Comparison of ENCODE assay signal across 9 cellular contexts in the genomic region with DNA sequence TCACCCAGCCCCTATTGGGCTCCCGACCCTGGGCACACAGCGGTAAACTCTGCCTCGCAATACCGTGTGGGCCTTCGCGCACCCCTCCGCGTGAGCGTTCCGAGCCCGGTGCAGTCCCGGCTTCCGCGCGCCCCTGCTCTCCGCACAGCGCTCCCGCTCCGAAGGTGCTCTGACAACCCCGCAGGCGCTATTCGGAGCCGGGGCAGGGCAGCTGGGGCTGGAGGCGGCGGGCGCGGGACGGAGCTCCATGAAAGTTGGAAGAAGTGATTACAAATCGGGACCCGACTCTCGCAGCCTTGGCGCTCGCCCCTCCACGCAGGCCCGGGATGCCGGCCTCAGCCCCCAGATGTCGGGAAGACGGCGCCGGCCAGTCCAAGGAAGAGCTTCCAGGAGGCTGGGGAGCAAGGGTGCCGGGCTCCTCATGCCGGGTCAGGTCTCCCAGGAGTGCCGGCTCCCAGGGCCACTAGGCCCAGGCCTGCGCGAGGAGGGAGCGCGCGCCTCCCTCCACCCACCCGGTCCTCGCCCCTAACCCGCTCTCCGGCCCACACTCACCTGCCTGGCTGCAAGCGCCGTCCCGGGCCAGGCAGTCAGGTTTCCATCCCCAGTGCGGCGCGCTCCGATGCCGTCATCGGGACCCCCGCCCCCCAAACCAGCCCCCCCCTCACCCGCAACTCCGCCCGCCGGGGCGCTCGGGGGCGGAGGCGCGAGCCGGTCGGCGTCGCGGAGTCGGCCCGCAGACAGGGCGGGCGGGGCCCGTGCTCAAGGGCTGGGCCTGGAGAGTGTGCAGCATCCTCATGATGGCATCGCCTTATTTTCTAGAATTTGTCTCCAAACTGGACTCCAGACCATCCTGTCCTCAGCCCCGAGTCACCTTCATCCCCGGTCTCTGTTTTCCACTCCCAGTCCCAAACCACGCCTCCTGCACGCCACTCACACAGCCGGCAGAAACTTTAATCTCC. TPM values are rescaled to one million over a fixed set of nuclear protein-coding genes. Genes with fewer than 3 reads are reported as not detected.
DNase-seq lines count a peak whose midpoint lies in the region; ATAC-seq and TF ChIP-seq lines count a peak whose summit lies in the region.
"Had no signal": no experiment of that assay in that cellular context is flagged by ENCODE, and none has a peak within 500 bp of the region (broad histone marks: within the 10 kb centered on the region; RNA-seq: fewer than 3 reads in every experiment).

A gene with protein sequence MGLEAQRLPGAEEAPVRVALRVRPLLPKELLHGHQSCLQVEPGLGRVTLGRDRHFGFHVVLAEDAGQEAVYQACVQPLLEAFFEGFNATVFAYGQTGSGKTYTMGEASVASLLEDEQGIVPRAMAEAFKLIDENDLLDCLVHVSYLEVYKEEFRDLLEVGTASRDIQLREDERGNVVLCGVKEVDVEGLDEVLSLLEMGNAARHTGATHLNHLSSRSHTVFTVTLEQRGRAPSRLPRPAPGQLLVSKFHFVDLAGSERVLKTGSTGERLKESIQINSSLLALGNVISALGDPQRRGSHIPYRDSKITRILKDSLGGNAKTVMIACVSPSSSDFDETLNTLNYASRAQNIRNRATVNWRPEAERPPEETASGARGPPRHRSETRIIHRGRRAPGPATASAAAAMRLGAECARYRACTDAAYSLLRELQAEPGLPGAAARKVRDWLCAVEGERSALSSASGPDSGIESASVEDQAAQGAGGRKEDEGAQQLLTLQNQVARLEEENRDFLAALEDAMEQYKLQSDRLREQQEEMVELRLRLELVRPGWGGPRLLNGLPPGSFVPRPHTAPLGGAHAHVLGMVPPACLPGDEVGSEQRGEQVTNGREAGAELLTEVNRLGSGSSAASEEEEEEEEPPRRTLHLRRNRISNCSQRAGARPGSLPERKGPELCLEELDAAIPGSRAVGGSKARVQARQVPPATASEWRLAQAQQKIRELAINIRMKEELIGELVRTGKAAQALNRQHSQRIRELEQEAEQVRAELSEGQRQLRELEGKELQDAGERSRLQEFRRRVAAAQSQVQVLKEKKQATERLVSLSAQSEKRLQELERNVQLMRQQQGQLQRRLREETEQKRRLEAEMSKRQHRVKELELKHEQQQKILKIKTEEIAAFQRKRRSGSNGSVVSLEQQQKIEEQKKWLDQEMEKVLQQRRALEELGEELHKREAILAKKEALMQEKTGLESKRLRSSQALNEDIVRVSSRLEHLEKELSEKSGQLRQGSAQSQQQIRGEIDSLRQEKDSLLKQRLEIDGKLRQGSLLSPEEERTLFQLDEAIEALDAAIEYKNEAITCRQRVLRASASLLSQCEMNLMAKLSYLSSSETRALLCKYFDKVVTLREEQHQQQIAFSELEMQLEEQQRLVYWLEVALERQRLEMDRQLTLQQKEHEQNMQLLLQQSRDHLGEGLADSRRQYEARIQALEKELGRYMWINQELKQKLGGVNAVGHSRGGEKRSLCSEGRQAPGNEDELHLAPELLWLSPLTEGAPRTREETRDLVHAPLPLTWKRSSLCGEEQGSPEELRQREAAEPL (N-terminal part only) (minus strand): TSS at position 621 of the 959 bp plus-strand sequence. CDS start 2,537 bp downstream, outside the sequence.

- TF ChIP-seq CTCF in GM12864 (IDR thresholded peaks at IDR 0.05; ENCODE audit: low read depth, low read length, missing control alignments) (no peak), colonic mucosa (IDR thresholded peaks at IDR 0.05) (no peak), left lung (IDR thresholded peaks at IDR 0.05) (no peak)

- intact Hi-C loops in colonic mucosa (cut with DNase I) = no loop called here
- intact Hi-C loops in left lung (cut with DNase I) = no loop called here

- H3K27me3 ChIP-seq in colonic mucosa (peaks cover 12% of the 10 kb centered on the region), left lung (peaks cover 8 to 49% of the 10 kb centered on the region in 2 donors)

- no peak within 1 kb of the TSS for H3K27ac ChIP-seq in colonic mucosa
- H3K27ac ChIP-seq in left lung = no peak within 1 kb of the TSS
- H3K27ac ChIP-seq: neutrophil had no signal

- no peaks in the 10 kb centered on the region for H3K9me3 ChIP-seq in colonic mucosa
- H3K9me3 ChIP-seq in left lung = no peaks in the 10 kb centered on the region
- H3K9me3 ChIP-seq: neutrophil had no signal

- H3K4me1 ChIP-seq in colonic mucosa (peaks cover 3% of the 10 kb centered on the region), left lung (peaks cover 0 to 13% of the 10 kb centered on the region in 2 donors)

- peak; percentile 77 for DNase-seq in 8988T
- no peak for DNase-seq in GM12864 (ENCODE audit: low read depth)
- no peak for DNase-seq in colonic mucosa
- DNase-seq in left lung = no peak
- DNase-seq in stimulated activated naive CD8-positive, alpha-beta T cell treated with anti-CD3 and anti-CD28 coated beads, Interleukin-15, Interleukin-2, amounts not matched to agents 100 U/mL and 50 U/mL, for 24 hours = peak; percentile 63
- no peak for DNase-seq in SIG-M5 treated with dmso at 0.1 percent for 504 hours (lab: John Stamatoyannopoulos, UW; ENCODE audit: unreplicated experiment)

- ATAC-seq in left lung (peak; percentile 85), GM21423 (IDR thresholded peaks at IDR 0.05; ENCODE audit: unreplicated experiment) (no peak)
- peak; percentile 53 for ATAC-seq in stimulated activated naive CD8-positive, alpha-beta T cell treated with anti-CD3 and anti-CD28 coated beads, Interleukin-15, Interleukin-2, amounts not matched to agents 100 U/mL and 50 U/mL, for 24 hours

- peak within 1 kb of the TSS; percentile 46 to 78 for H3K9ac ChIP-seq in colonic mucosa (ENCODE audit: low read depth in 2 of 2, low read length in 2 of 2)

- H3K36me3 ChIP-seq in colonic mucosa (no peaks in the 10 kb centered on the region), left lung (no peaks in the 10 kb centered on the region)
- H3K36me3 ChIP-seq: neutrophil had no signal

- H3K4me3 ChIP-seq in GM12864 (ENCODE audit: low read depth, low read length) (peak within 1 kb of the TSS; percentile 44), colonic mucosa (peak within 1 kb of the TSS; percentile 52), left lung (peak within 1 kb of the TSS; percentile 40 to 48)

TF ChIP-seq in PFSK-1, 5 proteins besides CTCF, POLR2A, EP300 and RAD21:
- TF ChIP-seq TAF1 (IDR thresholded peaks at IDR 0.05; ENCODE audit: borderline replicate concordance, insufficient read depth, low read length) (no peak), POLR2AphosphoS5 (IDR thresholded peaks at IDR 0.05; ENCODE audit: low read depth, low read length) (no peak), FOXP2 (optimal IDR thresholded peaks at IDR 0.05; ENCODE audit: borderline replicate concordance, extremely low read depth, extremely low read length, insufficient read depth) (peak; percentile 55)
- TF ChIP-seq, protein P1, sequence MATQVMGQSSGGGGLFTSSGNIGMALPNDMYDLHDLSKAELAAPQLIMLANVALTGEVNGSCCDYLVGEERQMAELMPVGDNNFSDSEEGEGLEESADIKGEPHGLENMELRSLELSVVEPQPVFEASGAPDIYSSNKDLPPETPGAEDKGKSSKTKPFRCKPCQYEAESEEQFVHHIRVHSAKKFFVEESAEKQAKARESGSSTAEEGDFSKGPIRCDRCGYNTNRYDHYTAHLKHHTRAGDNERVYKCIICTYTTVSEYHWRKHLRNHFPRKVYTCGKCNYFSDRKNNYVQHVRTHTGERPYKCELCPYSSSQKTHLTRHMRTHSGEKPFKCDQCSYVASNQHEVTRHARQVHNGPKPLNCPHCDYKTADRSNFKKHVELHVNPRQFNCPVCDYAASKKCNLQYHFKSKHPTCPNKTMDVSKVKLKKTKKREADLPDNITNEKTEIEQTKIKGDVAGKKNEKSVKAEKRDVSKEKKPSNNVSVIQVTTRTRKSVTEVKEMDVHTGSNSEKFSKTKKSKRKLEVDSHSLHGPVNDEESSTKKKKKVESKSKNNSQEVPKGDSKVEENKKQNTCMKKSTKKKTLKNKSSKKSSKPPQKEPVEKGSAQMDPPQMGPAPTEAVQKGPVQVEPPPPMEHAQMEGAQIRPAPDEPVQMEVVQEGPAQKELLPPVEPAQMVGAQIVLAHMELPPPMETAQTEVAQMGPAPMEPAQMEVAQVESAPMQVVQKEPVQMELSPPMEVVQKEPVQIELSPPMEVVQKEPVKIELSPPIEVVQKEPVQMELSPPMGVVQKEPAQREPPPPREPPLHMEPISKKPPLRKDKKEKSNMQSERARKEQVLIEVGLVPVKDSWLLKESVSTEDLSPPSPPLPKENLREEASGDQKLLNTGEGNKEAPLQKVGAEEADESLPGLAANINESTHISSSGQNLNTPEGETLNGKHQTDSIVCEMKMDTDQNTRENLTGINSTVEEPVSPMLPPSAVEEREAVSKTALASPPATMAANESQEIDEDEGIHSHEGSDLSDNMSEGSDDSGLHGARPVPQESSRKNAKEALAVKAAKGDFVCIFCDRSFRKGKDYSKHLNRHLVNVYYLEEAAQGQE (IDR thresholded peaks at IDR 0.05; ENCODE audit: insufficient read depth in 1 of 2, low read depth in 2 of 2, low read length in 2 of 2) = no peak

RNA-seq across cellular contexts. Expression of the gene that starts here (rescaled TPM):
- 7.1 TPM for polyA plus RNA-seq in PFSK-1 (2012; ENCODE audit: insufficient read length, low read depth)
- total RNA-seq in colonic mucosa (1 to 10 TPM; 1.1 to 1.2 TPM), left lung (1 to 10 TPM; 2.4 to 4.6 TPM)

Comparison
In these comparisons a context has a peak if more than half of its experiments do, and no peak if none do; other contexts are left out.
1. DNase-seq: peak in 8988T (single experiment) and stimulated activated naive CD8-positive, alpha-beta T cell treated with anti-CD3 and anti-CD28 coated beads, Interleukin-15, Interleukin-2, amounts not matched to agents 100 U/mL and 50 U/mL, for 24 hours (single experiment); none in GM12864 (single experiment), colonic mucosa (single experiment), left lung (0 of 2) and SIG-M5 treated with dmso at 0.1 percent for 504 hours (single experiment).
2. Peak in every context shown above with its lines, with median percentiles within 50 percentile points of each other: H3K4me3 ChIP-seq.